Comparison of ENCODE assay signal across 8 cellular contexts in the genomic region with DNA sequence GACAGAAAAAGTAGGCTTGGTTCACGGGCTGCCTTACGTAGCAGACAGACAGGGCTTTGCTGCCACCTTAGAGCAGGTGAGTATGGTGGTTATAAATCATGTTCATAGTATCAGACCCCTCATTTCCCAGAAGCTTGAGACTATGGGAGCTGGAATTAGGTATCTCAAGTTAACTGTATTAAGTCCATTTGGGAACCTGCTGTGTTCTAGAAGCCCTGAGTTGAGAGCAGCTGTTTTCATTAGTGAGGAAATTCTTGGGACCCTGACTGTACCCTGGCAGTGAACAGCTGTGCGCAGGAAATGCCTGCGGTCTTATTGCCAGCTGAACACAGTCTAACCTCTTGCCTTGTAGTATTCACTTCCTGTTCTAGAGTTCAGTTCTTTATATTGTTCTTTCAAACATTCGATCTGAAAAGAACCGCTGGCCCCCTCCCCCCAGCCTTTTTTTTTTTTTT. TPM values are rescaled to one million over a fixed set of nuclear protein-coding genes. Genes with fewer than 3 reads are reported as not detected.
DNase-seq lines count a peak whose midpoint lies in the region; ATAC-seq and TF ChIP-seq lines count a peak whose summit lies in the region.

No MANE protein-coding gene starts in this region.

- peak overlapping the region in 1 of 2 donors; percentile 75 for H3K27ac ChIP-seq in left lung

- H3K4me1 Mint-ChIP-seq in HFFc6 (ENCODE audit: low read depth), result peaks cover 50% of the 10 kb centered on the region
- peaks cover 18% of the 10 kb centered on the region for H3K4me1 Mint-ChIP-seq in activated T-helper 2 cell treated with anti-CD3 and anti-CD28 coated beads, Interferon-gamma antibody, Interleukin-2, Interleukin-4, amounts not matched to agents 10 μg/mL and 5 μg/mL and 100 μg/mL, durations not matched to agents 14 hours and 24 hours and 36 hours (ENCODE audit: low read depth)
- H3K4me1 Mint-ChIP-seq in stimulated activated naive CD8-positive, alpha-beta T cell treated with anti-CD3 and anti-CD28 coated beads, Interleukin-15, Interleukin-2, amounts not matched to agents 100 ng/mL and 50 ng/mL, for 24 hours (ENCODE audit: low read depth), result peaks cover 44% of the 10 kb centered on the region

- H3K9me3 ChIP-seq in left lung, result no peaks in the 10 kb centered on the region

- peaks cover 4 to 55% of the 10 kb centered on the region in 2 donors for H3K4me1 ChIP-seq in left lung

- no peak overlapping the region; the same call in 1 of the 2 replicates for H3K4me3 Mint-ChIP-seq in HFFc6
- no peak overlapping the region for H3K4me3 Mint-ChIP-seq in activated T-helper 2 cell treated with anti-CD3 and anti-CD28 coated beads, Interferon-gamma antibody, Interleukin-2, Interleukin-4, amounts not matched to agents 10 μg/mL and 5 μg/mL and 100 μg/mL, durations not matched to agents 14 hours and 24 hours and 36 hours (ENCODE audit: low read depth)
- peak overlapping the region; percentile 62 for H3K4me3 Mint-ChIP-seq in stimulated activated naive CD8-positive, alpha-beta T cell treated with anti-CD3 and anti-CD28 coated beads, Interleukin-15, Interleukin-2, amounts not matched to agents 100 ng/mL and 50 ng/mL, for 24 hours

- H3K27me3 ChIP-seq in left lung, result no peaks in the 10 kb centered on the region

- peak overlapping the region; percentile 48; the same call in 1 of the 2 replicates for H3K27ac Mint-ChIP-seq in HFFc6
- H3K27ac Mint-ChIP-seq in activated T-helper 2 cell treated with anti-CD3 and anti-CD28 coated beads, Interferon-gamma antibody, Interleukin-2, Interleukin-4, amounts not matched to agents 10 μg/mL and 5 μg/mL and 100 μg/mL, durations not matched to agents 14 hours and 24 hours and 36 hours, result peak overlapping the region; percentile 12
- peak overlapping the region; percentile 86 for H3K27ac Mint-ChIP-seq in stimulated activated naive CD8-positive, alpha-beta T cell treated with anti-CD3 and anti-CD28 coated beads, Interleukin-15, Interleukin-2, amounts not matched to agents 100 ng/mL and 50 ng/mL, for 24 hours

- DNase-seq in GM12865 (ENCODE audit: low read depth) (peak; percentile 89), HFFc6 (no peak), NAMALWA (ENCODE audit: low spot score) (peak; percentile 79), left lung (peak in 1 of 2 donors; percentile 56), NCI-H1105 (lab: John Stamatoyannopoulos, UW) (no peak), retina (no peak)
- peak; percentile 25 for DNase-seq in activated T-helper 2 cell treated with anti-CD3 and anti-CD28 coated beads, Interferon-gamma antibody, Interleukin-2, Interleukin-4, amounts not matched to agents 10 μg/mL and 5 μg/mL and 100 μg/mL, durations not matched to agents 14 hours and 24 hours and 36 hours (ENCODE audit: low spot score)

- H3K27me3 Mint-ChIP-seq in HFFc6 (ENCODE audit: insufficient read depth), result no peaks in the 10 kb centered on the region; the same call in 1 of the 2 replicates
- no peaks in the 10 kb centered on the region for H3K27me3 Mint-ChIP-seq in activated T-helper 2 cell treated with anti-CD3 and anti-CD28 coated beads, Interferon-gamma antibody, Interleukin-2, Interleukin-4, amounts not matched to agents 10 μg/mL and 5 μg/mL and 100 μg/mL, durations not matched to agents 14 hours and 24 hours and 36 hours (ENCODE audit: low read depth)
- H3K27me3 Mint-ChIP-seq in stimulated activated naive CD8-positive, alpha-beta T cell treated with anti-CD3 and anti-CD28 coated beads, Interleukin-15, Interleukin-2, amounts not matched to agents 100 ng/mL and 50 ng/mL, for 24 hours, result no peaks in the 10 kb centered on the region

- H3K36me3 Mint-ChIP-seq in HFFc6 (ENCODE audit: low read depth), result peaks cover 42% of the 10 kb centered on the region
- peaks cover 34% of the 10 kb centered on the region for H3K36me3 Mint-ChIP-seq in activated T-helper 2 cell treated with anti-CD3 and anti-CD28 coated beads, Interferon-gamma antibody, Interleukin-2, Interleukin-4, amounts not matched to agents 10 μg/mL and 5 μg/mL and 100 μg/mL, durations not matched to agents 14 hours and 24 hours and 36 hours (ENCODE audit: low read depth)
- H3K36me3 Mint-ChIP-seq in stimulated activated naive CD8-positive, alpha-beta T cell treated with anti-CD3 and anti-CD28 coated beads, Interleukin-15, Interleukin-2, amounts not matched to agents 100 ng/mL and 50 ng/mL, for 24 hours (ENCODE audit: low read depth), result peaks cover 49% of the 10 kb centered on the region

- TF ChIP-seq CTCF in GM12865 (IDR thresholded peaks at IDR 0.05; ENCODE audit: insufficient read depth, low read depth, low read length, missing control alignments) (no peak), HFFc6 (IDR thresholded peaks at IDR 0.05) (no peak), left lung (IDR thresholded peaks at IDR 0.05) (no peak)

- H3K9me3 Mint-ChIP-seq in HFFc6, result no peaks in the 10 kb centered on the region
- H3K9me3 Mint-ChIP-seq in activated T-helper 2 cell treated with anti-CD3 and anti-CD28 coated beads, Interferon-gamma antibody, Interleukin-2, Interleukin-4, amounts not matched to agents 10 μg/mL and 5 μg/mL and 100 μg/mL, durations not matched to agents 14 hours and 24 hours and 36 hours, result no peaks in the 10 kb centered on the region
- H3K9me3 Mint-ChIP-seq in stimulated activated naive CD8-positive, alpha-beta T cell treated with anti-CD3 and anti-CD28 coated beads, Interleukin-15, Interleukin-2, amounts not matched to agents 100 ng/mL and 50 ng/mL, for 24 hours, result no peaks in the 10 kb centered on the region

- intact Hi-C loops in activated T-helper 2 cell treated with anti-CD3 and anti-CD28 coated beads, Interferon-gamma antibody, Interleukin-2, Interleukin-4, amounts not matched to agents 10 μg/mL and 5 μg/mL and 100 μg/mL, durations not matched to agents 14 hours and 24 hours and 36 hours (cut with micrococcal nuclease), result loop anchor here (1.0 kb wide), 1 partner anchor 10 kb away; no protein-coding TSS in a partner anchor
- intact Hi-C loops in left lung (cut with DNase I), result no loop called here

- no peak overlapping the region for H3K4me3 ChIP-seq in GM12865 (ENCODE audit: low read depth, low read length)
- no peak overlapping the region for H3K4me3 ChIP-seq in left lung

- H3K36me3 ChIP-seq in left lung, result peaks cover 6 to 57% of the 10 kb centered on the region in 2 donors

- peak; percentile 75 for ATAC-seq in left lung

RNA-seq across cellular contexts. Expression of a gene that starts 29.8 kb away (rescaled TPM):
- total RNA-seq in HFFc6 (2021; fragmentation: NEBNext Ultra II Directional; extraction: Animal tissue kit (Norgen Biotek cat#: 25700)), result 10 to 100 TPM; 45.5 to 82.3 (median 70.4) TPM
- 14.4 and 16.6 TPM in 2 replicates for total RNA-seq in activated T-helper 2 cell treated with anti-CD3 and anti-CD28 coated beads, Interferon-gamma antibody, Interleukin-2, Interleukin-4, amounts not matched to agents 10 μg/mL and 5 μg/mL and 100 μg/mL, durations not matched to agents 14 hours and 24 hours and 36 hours
- total RNA-seq in left lung, result 10 to 100 TPM; 29.0 to 42.1 TPM

Comparison
In these comparisons a context has a peak if more than half of its experiments do, and no peak if none do; other contexts are left out.
1. DNase-seq: peak in GM12865 (single experiment), NAMALWA (single experiment) and activated T-helper 2 cell treated with anti-CD3 and anti-CD28 coated beads, Interferon-gamma antibody, Interleukin-2, Interleukin-4, amounts not matched to agents 10 μg/mL and 5 μg/mL and 100 μg/mL, durations not matched to agents 14 hours and 24 hours and 36 hours (single experiment); none in HFFc6 (single experiment), NCI-H1105 (single experiment) and retina (single experiment).
2. H3K27ac Mint-ChIP-seq: peak in every context shown above with its lines; median percentile 86 in stimulated activated naive CD8-positive, alpha-beta T cell treated with anti-CD3 and anti-CD28 coated beads, Interleukin-15, Interleukin-2, amounts not matched to agents 100 ng/mL and 50 ng/mL, for 24 hours; 48 in HFFc6; 12 in activated T-helper 2 cell treated with anti-CD3 and anti-CD28 coated beads, Interferon-gamma antibody, Interleukin-2, Interleukin-4, amounts not matched to agents 10 μg/mL and 5 μg/mL and 100 μg/mL, durations not matched to agents 14 hours and 24 hours and 36 hours.